Comparison of ENCODE assay signal across 23 cellular contexts in genomic region chr2:152433289-152433688, GRCh38.
DNase-seq lines count a peak whose midpoint lies in the region; ATAC-seq, FAIRE-seq and TF ChIP-seq lines count a peak whose summit lies in the region.
"Had no signal": no experiment of that assay in that cellular context is flagged by ENCODE, and none has a peak within 500 bp of the region (broad histone marks: within the 10 kb centered on the region; RNA-seq: fewer than 3 reads in every experiment).

No MANE protein-coding gene starts in this region.

- DNase-seq in H54 (ENCODE audit: insufficient read length, low spot score), result no peak
- no peak for DNase-seq in lower lobe of right lung
- no peak for DNase-seq in type B pancreatic cell (ENCODE audit: extremely low spot score, unreplicated experiment)
- DNase-seq in RKO (ENCODE audit: low spot score), result no peak
- no peak for DNase-seq in NCI-H1417 treated with DMSO at 0.1 percent for 48 hours (lab: John Stamatoyannopoulos, UW)
- DNase-seq: activated CD4-positive, alpha-beta T cell treated with anti-CD3 and anti-CD28 coated beads for 48 hours; activated naive CD4-positive, alpha-beta T cell; activated T-cell treated with anti-CD3 and anti-CD28 coated beads, Interleukin-2, amount 50 U/mL, for 24 hours; adrenal gland; CD8-positive, alpha-beta T cell; KBM-7; NCI-H524 treated with DMSO at 0.1 percent for 48 hours; nucleus accumbens; small intestine; testis had no signal

- no peak overlapping the region for H3K4me3 ChIP-seq in lower lobe of right lung
- H3K4me3 ChIP-seq: adrenal gland, breast epithelium, coronary artery, testis had no signal

- H3K4me1 ChIP-seq in lower lobe of right lung, result peaks cover 22% of the 10 kb centered on the region
- H3K4me1 ChIP-seq: breast epithelium had no signal

- H3K9me3 ChIP-seq in lower lobe of right lung, result no peaks in the 10 kb centered on the region
- H3K9me3 ChIP-seq: adrenal gland, breast epithelium, testis had no signal

- H3K27me3 Mint-ChIP-seq in type B pancreatic cell, result no peaks in the 10 kb centered on the region

- TF ChIP-seq CTCF in lower lobe of right lung (IDR thresholded peaks at IDR 0.05) (no peak), type B pancreatic cell (conservative IDR thresholded peaks at IDR 0.05) (no peak)

- H3K36me3 ChIP-seq in lower lobe of right lung, result no peaks in the 10 kb centered on the region
- H3K36me3 ChIP-seq: adrenal gland, breast epithelium had no signal

- H3K27ac Mint-ChIP-seq in type B pancreatic cell, result peak overlapping the region; percentile 50
- H3K27ac Mint-ChIP-seq: activated T-cell treated with anti-CD3 and anti-CD28 coated beads, Interleukin-2, amount 50 U/mL, for 24 hours; CD8-positive, alpha-beta T cell; T-helper 1 cell treated with Interleukin-12 subunit alpha and Interleukin-12 subunit beta and Interleukin-4 antibody, amounts not matched to agents 30 μg/mL and 1 μg/mL, for 36 hours had no signal

- intact Hi-C loops in lower lobe of right lung (cut with DNase I), result no loop called here

- H3K9me3 Mint-ChIP-seq in type B pancreatic cell, result no peaks in the 10 kb centered on the region
- H3K9me3 Mint-ChIP-seq: activated T-cell treated with anti-CD3 and anti-CD28 coated beads, Interleukin-2, amount 50 U/mL, for 24 hours; CD8-positive, alpha-beta T cell; T-helper 1 cell treated with Interleukin-12 subunit alpha and Interleukin-12 subunit beta and Interleukin-4 antibody, amounts not matched to agents 30 μg/mL and 1 μg/mL, for 36 hours had no signal

- peaks cover 4% of the 10 kb centered on the region for H3K36me3 Mint-ChIP-seq in type B pancreatic cell
- H3K36me3 Mint-ChIP-seq: CD8-positive, alpha-beta T cell had no signal

- FAIRE-seq in H54 (lab: Jason Lieb, UNC), result peak; percentile 60
- FAIRE-seq: endometrium, G401.6, small intestine had no signal

- TF ChIP-seq POLR2A in H54 (IDR thresholded peaks at IDR 0.05; ENCODE audit: low read depth, low read length), result no peak

- peaks cover 62% of the 10 kb centered on the region for H3K4me1 Mint-ChIP-seq in type B pancreatic cell (ENCODE audit: unreplicated experiment)

- H3K27ac ChIP-seq in angular gyrus (ENCODE audit: low read depth, low read length) (peak overlapping the region; percentile 77), lower lobe of right lung (peak overlapping the region; percentile 22)

- no peaks in the 10 kb centered on the region for H3K27me3 ChIP-seq in lower lobe of right lung (ENCODE audit: low read depth)
- H3K27me3 ChIP-seq: adrenal gland, breast epithelium, testis had no signal

- ATAC-seq in lower lobe of right lung (peak; percentile 60 to 71), GM19455 (IDR thresholded peaks at IDR 0.05; ENCODE audit: unreplicated experiment) (no peak)
- ATAC-seq: CD8-positive, alpha-beta T cell; Panc1 had no signal

- no peak overlapping the region for H3K4me3 Mint-ChIP-seq in type B pancreatic cell
- H3K4me3 Mint-ChIP-seq: activated T-cell treated with anti-CD3 and anti-CD28 coated beads, Interleukin-2, amount 50 U/mL, for 24 hours; CD8-positive, alpha-beta T cell; T-helper 1 cell treated with Interleukin-12 subunit alpha and Interleukin-12 subunit beta and Interleukin-4 antibody, amounts not matched to agents 30 μg/mL and 1 μg/mL, for 36 hours had no signal
